ENCODE assay signal across 11 cellular contexts in the genomic region with DNA sequence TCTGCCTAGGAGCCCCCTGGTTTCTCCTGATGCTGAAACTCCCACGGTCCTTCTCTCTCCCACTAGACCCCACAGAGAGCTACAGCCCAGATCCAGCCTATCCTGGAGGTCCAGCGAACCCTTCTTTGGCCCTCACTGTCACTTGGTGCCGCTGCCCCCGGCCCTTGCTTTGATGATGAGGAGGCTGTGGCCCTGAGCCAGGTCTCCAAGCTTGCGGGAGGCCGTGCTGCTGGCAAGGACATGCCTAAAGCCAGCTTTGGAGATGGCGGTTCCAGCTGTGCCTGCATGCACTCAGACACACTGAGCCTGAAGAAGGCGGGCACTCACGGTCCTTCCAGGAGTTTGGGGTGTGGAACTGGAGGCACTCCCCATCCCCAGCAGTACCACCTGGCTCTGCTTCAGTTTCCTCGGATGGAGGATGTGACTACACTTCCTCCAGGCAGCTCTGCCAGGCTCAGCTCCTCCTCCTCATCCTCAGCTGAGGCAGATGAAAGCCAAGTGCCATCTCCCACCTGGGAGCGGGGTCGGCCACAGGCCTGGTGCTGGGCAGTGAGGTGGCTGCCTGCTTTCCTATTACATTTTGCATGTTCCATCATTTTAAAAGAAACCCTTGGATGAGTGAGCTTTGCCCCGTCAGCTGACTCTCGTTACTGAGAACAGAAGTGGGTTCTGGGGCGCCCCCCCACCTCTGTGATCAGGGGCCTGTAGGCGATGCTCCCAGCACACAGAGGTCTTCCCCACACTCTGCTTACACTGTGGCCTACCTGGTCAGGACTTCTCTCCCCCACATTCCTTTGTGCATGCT. TPM values are rescaled to one million over a fixed set of nuclear protein-coding genes. Genes with fewer than 3 reads are reported as not detected.
DNase-seq lines count a peak whose midpoint lies in the region; ATAC-seq and TF ChIP-seq lines count a peak whose summit lies in the region.
"Had no signal": no experiment of that assay in that cellular context is flagged by ENCODE, and none has a peak within 500 bp of the region (broad histone marks: within the 10 kb centered on the region; RNA-seq: fewer than 3 reads in every experiment).

No MANE protein-coding gene starts in this region.

- no peaks in the 10 kb centered on the region for H3K27me3 ChIP-seq in A673 (replicated peaks; ENCODE audit: insufficient read depth, low read depth, low read length, poor library complexity)
- no peaks in the 10 kb centered on the region for H3K27me3 ChIP-seq in right lobe of liver
- H3K27me3 ChIP-seq: brain microvascular endothelial cell had no signal

- CTCF ChIA-PET in A673 (lab: Charles Lee), result no interaction called here

- peak overlapping the region; percentile 84 for H3K4me3 Mint-ChIP-seq in activated T-helper 17 cell treated with anti-CD3 and anti-CD28 coated beads, Interleukin-2, amount 50 U/mL, for 72 hours
- H3K4me3 Mint-ChIP-seq: WTC11 had no signal

- WGBS in right lobe of liver (ENCODE audit: insufficient coverage, low coverage, low lambda C conversion rate, missing lambda C conversion rate), result 59% methylated on average over 5 of the region's 16 CpGs
- 77 to 82% methylated on average over 10 to 11 of the region's 16 CpGs for WGBS in lower leg skin, 2 donors

- no peaks in the 10 kb centered on the region for H3K27me3 Mint-ChIP-seq in activated T-helper 17 cell treated with anti-CD3 and anti-CD28 coated beads, Interleukin-2, amount 50 U/mL, for 72 hours

- H3K4me1 ChIP-seq in A673 (ENCODE audit: insufficient read depth, low read length, poor library complexity, severe bottlenecking), result peaks cover 22% of the 10 kb centered on the region
- H3K4me1 ChIP-seq in right lobe of liver, result no peaks in the 10 kb centered on the region

- H3K4me3 ChIP-seq in A673 (ENCODE audit: low read depth, low read length, poor library complexity, severe bottlenecking), result no peak overlapping the region
- peak overlapping the region; percentile 71 for H3K4me3 ChIP-seq in GM12865 (ENCODE audit: low read depth, low read length)
- no peak overlapping the region for H3K4me3 ChIP-seq in right lobe of liver
- no peak overlapping the region for H3K4me3 ChIP-seq in lower leg skin (ENCODE audit: low read depth, poor library complexity, severe bottlenecking)
- H3K4me3 ChIP-seq: GM23248 had no signal

- peak overlapping the region; percentile 51 for H3K27ac ChIP-seq in A673 (ENCODE audit: low read depth, low read length, poor library complexity, severe bottlenecking)
- H3K27ac ChIP-seq in right lobe of liver, result peak overlapping the region in 1 of 3 donors; percentile 63

- DNase-seq in A673 (ENCODE audit: low spot score) (no peak), GM12865 (ENCODE audit: low read depth) (peak; percentile 58), right lobe of liver (peak in 2 of 3 donors; percentile 33 to 50), lower leg skin (ENCODE audit: low spot score in 2 of 2) (no peak), mesenteric fat pad (ENCODE audit: low spot score) (no peak), NCI-H345 (lab: John Stamatoyannopoulos, UW) (no peak)

- no peak for ATAC-seq in activated T-helper 17 cell treated with anti-CD3 and anti-CD28 coated beads, Interleukin-2, amount 50 U/mL, for 72 hours (replicated peaks)
- ATAC-seq in right lobe of liver, result no peak
- ATAC-seq in HG03521 (IDR thresholded peaks at IDR 0.05; ENCODE audit: unreplicated experiment), result no peak
- ATAC-seq: WTC11 had no signal

- H3K9me3 ChIP-seq in A673 (ENCODE audit: low read depth, low read length, poor library complexity, severe bottlenecking) (no peaks in the 10 kb centered on the region), right lobe of liver (no peaks in the 10 kb centered on the region)

- H3K9me3 Mint-ChIP-seq in activated T-helper 17 cell treated with anti-CD3 and anti-CD28 coated beads, Interleukin-2, amount 50 U/mL, for 72 hours, result no peaks in the 10 kb centered on the region
- H3K9me3 Mint-ChIP-seq: WTC11 had no signal

- BruUV-seq in A673 (replicated peaks; lab: Mats Ljungman, UMichigan), result no TSS peak

- TF ChIP-seq CTCF in A673 (conservative IDR thresholded peaks at IDR 0.05; ENCODE audit: low read depth, low read length) (no peak), GM12865 (IDR thresholded peaks at IDR 0.05; ENCODE audit: insufficient read depth, low read depth, low read length, missing control alignments) (no peak), right lobe of liver (IDR thresholded peaks at IDR 0.05) (no peak), lower leg skin (IDR thresholded peaks at IDR 0.05) (no peak)

- intact Hi-C loops in A673 (cut with micrococcal nuclease; ENCODE audit: unreplicated experiment), result no loop called here
- intact Hi-C loops in right lobe of liver (cut with DNase I), result no loop called here
- intact Hi-C loops in lower leg skin (cut with DNase I; ENCODE audit: low total_unique reads), result no loop called here

- H3K36me3 Mint-ChIP-seq in activated T-helper 17 cell treated with anti-CD3 and anti-CD28 coated beads, Interleukin-2, amount 50 U/mL, for 72 hours (ENCODE audit: low read depth), result peaks cover 98% of the 10 kb centered on the region

- H3K36me3 ChIP-seq in A673 (ENCODE audit: insufficient read depth, low read length, poor library complexity, severe bottlenecking) (peaks cover 36% of the 10 kb centered on the region), right lobe of liver (peaks cover 2 to 51% (median 27%) of the 10 kb centered on the region in 4 donors)

- peaks cover 25% of the 10 kb centered on the region for H3K4me1 Mint-ChIP-seq in activated T-helper 17 cell treated with anti-CD3 and anti-CD28 coated beads, Interleukin-2, amount 50 U/mL, for 72 hours
- H3K4me1 Mint-ChIP-seq: WTC11 had no signal

- TF ChIP-seq POLR2A in right lobe of liver (IDR thresholded peaks at IDR 0.05) (no peak), lower leg skin (IDR thresholded peaks at IDR 0.05) (no peak)

- peak overlapping the region; percentile 92 for H3K27ac Mint-ChIP-seq in activated T-helper 17 cell treated with anti-CD3 and anti-CD28 coated beads, Interleukin-2, amount 50 U/mL, for 72 hours

- POLR2A ChIA-PET in A673 (lab: Charles Lee; ENCODE audit: low non-redundant PET), result no interaction called here

RNA-seq across cellular contexts. Expression of a gene that starts 9.0 kb away (rescaled TPM):
- total RNA-seq in A673 (2021) (31.9 and 32.5 TPM in 2 replicates), right lobe of liver (10 to 100 TPM in 5 of 6 experiments, 1 to 10 TPM in 1; 9.7 to 40.6 (median 18.8) TPM), lower leg skin (10 to 100 TPM; 37.9 to 42.5 (median 40.3) TPM), mesenteric fat pad (49.5 TPM)
- 100 to 1,000 TPM in 1 of 2 donors, 10 to 100 TPM in 1; 80.1 to 110 TPM for total RNA-seq in activated T-helper 17 cell treated with anti-CD3 and anti-CD28 coated beads, Interleukin-2, amount 50 U/mL, for 72 hours

RNA-seq across cellular contexts. Expression of a gene that starts 45.8 kb away (rescaled TPM):
- 34.4 and 37.7 TPM in 2 replicates for total RNA-seq in A673 (2021)
- total RNA-seq in activated T-helper 17 cell treated with anti-CD3 and anti-CD28 coated beads, Interleukin-2, amount 50 U/mL, for 72 hours, result 100 to 1,000 TPM in 1 of 2 donors, 10 to 100 TPM in 1; 83.5 to 122 TPM
- 10 to 100 TPM; 34.9 to 51.8 (median 40.7) TPM for total RNA-seq in right lobe of liver
- total RNA-seq in lower leg skin, result 100 to 1,000 TPM; 106 to 291 (median 178) TPM
- total RNA-seq in mesenteric fat pad, result 63.9 TPM

Comparison
In these comparisons a context has a peak if more than half of its experiments do, and no peak if none do; other contexts are left out.
1. DNase-seq: peak in GM12865 (single experiment) and right lobe of liver (2 of 3); none in A673 (single experiment), lower leg skin (0 of 2), mesenteric fat pad (single experiment) and NCI-H345 (single experiment).